Comparison of ENCODE assay signal across 8 cellular contexts in the genomic region with DNA sequence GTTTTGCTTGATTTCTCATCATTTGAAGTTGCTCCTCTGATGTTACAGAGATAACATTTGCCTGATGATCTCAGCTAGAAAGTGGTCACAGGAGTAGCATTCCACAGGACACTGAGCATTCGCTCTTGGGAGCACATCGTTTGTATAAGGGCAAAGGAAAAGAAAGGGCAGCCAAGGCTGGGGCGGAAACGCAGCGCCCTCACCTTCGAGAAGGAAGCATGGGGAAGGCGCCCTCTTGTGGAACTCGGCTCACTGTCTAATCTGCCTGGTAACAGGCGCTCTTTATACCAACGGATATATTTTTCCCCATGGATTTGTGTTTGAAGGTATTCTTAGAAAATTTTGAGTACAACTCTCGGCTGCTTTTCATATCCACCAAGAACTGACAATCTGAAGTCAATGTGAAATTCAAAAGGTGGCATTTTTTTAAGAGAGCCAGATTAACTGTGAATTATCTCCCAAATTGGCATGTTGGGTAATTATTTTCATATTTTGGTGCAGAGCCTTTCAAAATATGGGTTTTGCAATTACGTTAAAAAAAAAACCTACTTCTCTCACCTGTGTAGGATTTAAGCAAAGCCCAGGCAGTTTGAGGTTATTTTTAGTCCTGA.
A peak's percentile ranks its signal among the peaks of the same experiment; 100 is the strongest.
DNase-seq lines count a peak whose midpoint lies in the region; ATAC-seq and TF ChIP-seq lines count a peak whose summit lies in the region.

No MANE protein-coding gene starts in this region.

- no peak overlapping the region for H3K4me3 ChIP-seq in A673 (ENCODE audit: low read depth, low read length, poor library complexity, severe bottlenecking)

- no peaks in the 10 kb centered on the region for H3K9me3 ChIP-seq in A673 (ENCODE audit: low read depth, low read length, poor library complexity, severe bottlenecking)

- no TSS peak for BruUV-seq in A673 (replicated peaks; lab: Mats Ljungman, UMichigan)

- CTCF ChIA-PET in A673 (lab: Charles Lee): interaction anchor here (0.8 to 2.0 kb wide), 3 partner anchors 82 to 501 kb away, joined by 3 to 24 read pairs (median 3); no protein-coding TSS in a partner anchor

- H3K27ac ChIP-seq in A673 (ENCODE audit: low read depth, low read length, poor library complexity, severe bottlenecking): no peak overlapping the region

- peak; percentile 91 for TF ChIP-seq CTCF in A673 (conservative IDR thresholded peaks at IDR 0.05; ENCODE audit: low read depth, low read length)

- intact Hi-C loops in A673 (cut with micrococcal nuclease; ENCODE audit: unreplicated experiment): loop anchor here (1.0 to 10.0 kb wide), 3 partner anchors 87 to 500 kb away; a partner anchor contains a TSS
- intact Hi-C loops in left colon (cut with DNase I, micrococcal nuclease): loop anchor here in 1 of 2 donors (10.0 kb wide), 2 partner anchors 203 to 503 kb away; a partner anchor contains a TSS

- peak; percentile 61 for ATAC-seq in GM18519 (IDR thresholded peaks at IDR 0.05; ENCODE audit: low FRiP score, unreplicated experiment)
- ATAC-seq in HG03095 (IDR thresholded peaks at IDR 0.05; ENCODE audit: unreplicated experiment): peak; percentile 94
- ATAC-seq in left colon: peak; percentile 97

- H3K36me3 ChIP-seq in A673 (ENCODE audit: insufficient read depth, low read length, poor library complexity, severe bottlenecking): no peaks in the 10 kb centered on the region

- no peaks in the 10 kb centered on the region for H3K27me3 ChIP-seq in A673 (replicated peaks; ENCODE audit: insufficient read depth, low read depth, low read length, poor library complexity)

- DNase-seq in A673 (ENCODE audit: low spot score) (peak; percentile 82), NCI-H2196 (lab: John Stamatoyannopoulos, UW; ENCODE audit: unreplicated experiment) (peak; percentile 81), cerebellar cortex (ENCODE audit: low spot score) (peak; percentile 76), left colon (peak; percentile 84 to 97)
- peak; percentile 61 for DNase-seq in activated CD4-positive, alpha-beta T cell treated with anti-CD3 and anti-CD28 coated beads for 1 hour
- peak; percentile 72 to 73 for DNase-seq in stimulated activated CD4-positive, alpha-beta T cell treated with anti-CD3 and anti-CD28 coated beads, Interleukin-2, amount 100 ng/mL, for 48 hours

- POLR2A ChIA-PET in A673 (lab: Charles Lee; ENCODE audit: low non-redundant PET): no interaction called here

- no peaks in the 10 kb centered on the region for H3K4me1 ChIP-seq in A673 (ENCODE audit: insufficient read depth, low read length, poor library complexity, severe bottlenecking)
